1 cellular context compared by ENCODE assay signal in genomic region chr4:978957-979701, GRCh38.
TF ChIP-seq lines count a peak whose summit lies in the region.

No MANE protein-coding gene starts in this region.

TF ChIP-seq in H1, 55 proteins besides CTCF, POLR2A, EP300 and RAD21:
- TF ChIP-seq POLR2AphosphoS5 (IDR thresholded peaks at IDR 0.05; ENCODE audit: low read depth, low read length) (no peak), SIN3A (conservative IDR thresholded peaks at IDR 0.05 in 1 of 2, IDR thresholded peaks at IDR 0.05 in 1 of 2; ENCODE audit: low read depth in 1 of 2, low read length in 2 of 2) (no peak), SAP30 (IDR thresholded peaks at IDR 0.05; ENCODE audit: insufficient read depth, insufficient replicate concordance, low read length) (no peak), EZH2 (IDR thresholded peaks at IDR 0.05; ENCODE audit: low read depth, low read length, severe bottlenecking) (no peak), SP4 (IDR thresholded peaks at IDR 0.05; ENCODE audit: low read length) (no peak), CHD1 (IDR thresholded peaks at IDR 0.05; ENCODE audit: low read depth, low read length) (no peak)
- TF ChIP-seq, protein P1, sequence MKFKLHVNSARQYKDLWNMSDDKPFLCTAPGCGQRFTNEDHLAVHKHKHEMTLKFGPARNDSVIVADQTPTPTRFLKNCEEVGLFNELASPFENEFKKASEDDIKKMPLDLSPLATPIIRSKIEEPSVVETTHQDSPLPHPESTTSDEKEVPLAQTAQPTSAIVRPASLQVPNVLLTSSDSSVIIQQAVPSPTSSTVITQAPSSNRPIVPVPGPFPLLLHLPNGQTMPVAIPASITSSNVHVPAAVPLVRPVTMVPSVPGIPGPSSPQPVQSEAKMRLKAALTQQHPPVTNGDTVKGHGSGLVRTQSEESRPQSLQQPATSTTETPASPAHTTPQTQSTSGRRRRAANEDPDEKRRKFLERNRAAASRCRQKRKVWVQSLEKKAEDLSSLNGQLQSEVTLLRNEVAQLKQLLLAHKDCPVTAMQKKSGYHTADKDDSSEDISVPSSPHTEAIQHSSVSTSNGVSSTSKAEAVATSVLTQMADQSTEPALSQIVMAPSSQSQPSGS (IDR thresholded peaks at IDR 0.05; ENCODE audit: low read length): no peak
